Comparison of ENCODE assay signal across 10 cellular contexts in genomic region chr2:236744316-236745105, GRCh38.
DNase-seq lines count a peak whose midpoint lies in the region; ATAC-seq, FAIRE-seq and TF ChIP-seq lines count a peak whose summit lies in the region.
"Had no signal": no experiment of that assay in that cellular context is flagged by ENCODE, and none has a peak within 500 bp of the region (broad histone marks: within the 10 kb centered on the region; RNA-seq: fewer than 3 reads in every experiment).

No MANE protein-coding gene starts in this region.

- ATAC-seq in GM19324 (IDR thresholded peaks at IDR 0.05; ENCODE audit: low FRiP score, unreplicated experiment) = no peak
- ATAC-seq: natural killer cell had no signal

- intact Hi-C loops in thyroid gland (cut with DNase I) = loop anchor here (10.0 kb wide), 1 partner anchor 170 kb away; no protein-coding TSS in a partner anchor

- peak overlapping the region; percentile 50 for H3K4me3 ChIP-seq in astrocyte (ENCODE audit: insufficient read depth, low read depth, low read length)
- no peak overlapping the region for H3K4me3 ChIP-seq in thyroid gland (replicated peaks in 1 of 3)

- H3K27ac Mint-ChIP-seq in astrocyte (ENCODE audit: unreplicated experiment) = peak overlapping the region; percentile 100
- H3K27ac Mint-ChIP-seq: natural killer cell had no signal

- no peaks in the 10 kb centered on the region for H3K27me3 ChIP-seq in astrocyte (ENCODE audit: insufficient read depth, low read length)
- H3K27me3 ChIP-seq in thyroid gland = no peaks in the 10 kb centered on the region

- H3K4me1 Mint-ChIP-seq in astrocyte (ENCODE audit: low read depth, unreplicated experiment) = peaks cover 73% of the 10 kb centered on the region
- H3K4me1 Mint-ChIP-seq: natural killer cell had no signal

- no peak for TF ChIP-seq POLR2A in thyroid gland (IDR thresholded peaks at IDR 0.05)

- H3K27ac ChIP-seq in astrocyte (ENCODE audit: low read depth, low read length) (peak overlapping the region; percentile 96), thyroid gland (peak overlapping the region; percentile 73 to 83 (median 76))

- peaks cover 4% of the 10 kb centered on the region for H3K9me3 Mint-ChIP-seq in astrocyte (ENCODE audit: unreplicated experiment)
- H3K9me3 Mint-ChIP-seq: natural killer cell had no signal

- no peak for FAIRE-seq in astrocyte (lab: Jason Lieb, UNC)

- DNase-seq in HCEC 1CT (peak; percentile 88), astrocyte (ENCODE audit: low read depth) (peak; percentile 99), iris pigment epithelial cell (ENCODE audit: low read depth) (peak; percentile 97), thyroid gland (no peak), NCI-H526 (lab: John Stamatoyannopoulos, UW) (no peak), SK-N-DZ (ENCODE audit: low spot score) (no peak)
- DNase-seq: activated T-cell treated with anti-CD3 and anti-CD28 coated beads, Interleukin-2, amount 50 U/mL, for 48 hours; natural killer cell; NCI-H146 had no signal

- H3K9me3 ChIP-seq in astrocyte (ENCODE audit: insufficient read depth, low read depth, low read length) (no peaks in the 10 kb centered on the region), thyroid gland (no peaks in the 10 kb centered on the region)

- no peaks in the 10 kb centered on the region for H4K20me1 ChIP-seq in astrocyte (ENCODE audit: insufficient read depth, low read length)

- no peaks in the 10 kb centered on the region for H3K36me3 Mint-ChIP-seq in astrocyte (ENCODE audit: low read depth, unreplicated experiment)
- H3K36me3 Mint-ChIP-seq: natural killer cell had no signal

- no peak overlapping the region for H2AFZ ChIP-seq in astrocyte (ENCODE audit: low read depth, low read length)

- peak overlapping the region; percentile 82 for H3K4me2 ChIP-seq in astrocyte (ENCODE audit: low read length)

- WGBS in thyroid gland, 2 donors = 77 to 81% methylated on average over 6 of the region's 6 CpGs

- H3K4me1 ChIP-seq in astrocyte (ENCODE audit: insufficient read depth, low read length) = peaks cover 48% of the 10 kb centered on the region
- H3K4me1 ChIP-seq in thyroid gland = peaks cover 51 to 58% of the 10 kb centered on the region in 2 donors

- H3K9ac ChIP-seq in astrocyte (ENCODE audit: low read length) = peak overlapping the region; percentile 85

- TF ChIP-seq CTCF in astrocyte (IDR thresholded peaks at IDR 0.05; ENCODE audit: insufficient read depth, low read depth, low read length) = no peak
- no peak for TF ChIP-seq CTCF in thyroid gland (IDR thresholded peaks at IDR 0.05)

- H3K79me2 ChIP-seq in astrocyte (ENCODE audit: insufficient read depth, low read length) = no peaks in the 10 kb centered on the region

- H3K36me3 ChIP-seq in astrocyte (ENCODE audit: insufficient read depth, low read length) (no peaks in the 10 kb centered on the region), thyroid gland (no peaks in the 10 kb centered on the region)

- H3K27me3 Mint-ChIP-seq in astrocyte (ENCODE audit: low read depth, unreplicated experiment) = no peaks in the 10 kb centered on the region

- peak overlapping the region; percentile 42 for H3K4me3 Mint-ChIP-seq in astrocyte (ENCODE audit: unreplicated experiment)
- H3K4me3 Mint-ChIP-seq: natural killer cell had no signal

Comparison
In these comparisons a context has a peak if more than half of its experiments do, and no peak if none do; other contexts are left out.
1. DNase-seq: peak in HCEC 1CT (single experiment), astrocyte (single experiment) and iris pigment epithelial cell (single experiment); none in thyroid gland (0 of 2), NCI-H526 (0 of 2) and SK-N-DZ (single experiment).